Comparison of ENCODE assay signal across 13 cellular contexts in genomic region chr4:162865102-162865501, GRCh38.
DNase-seq lines count a peak whose midpoint lies in the region; ATAC-seq and TF ChIP-seq lines count a peak whose summit lies in the region.
"Had no signal": no experiment of that assay in that cellular context is flagged by ENCODE, and none has a peak within 500 bp of the region (broad histone marks: within the 10 kb centered on the region; RNA-seq: fewer than 3 reads in every experiment).

No MANE protein-coding gene starts in this region.

- no peaks in the 10 kb centered on the region for H3K79me1 ChIP-seq in H9 (ENCODE audit: insufficient read depth, low read depth, low read length, poor library complexity, severe bottlenecking)

- DNase-seq in activated CD8-positive, alpha-beta T cell treated with anti-CD3 and anti-CD28 coated beads for 36 hours = peak; percentile 3
- no peak for DNase-seq in activated CD8-positive, alpha-beta T cell treated with anti-CD3 and anti-CD28 coated beads, Interleukin-2, amount 10 ng/mL, durations not matched to agents 7 days and 5 days
- no peak for DNase-seq in H9
- DNase-seq in neural progenitor cell (ENCODE audit: low spot score) = no peak
- DNase-seq in retina = no peak
- no peak for DNase-seq in stimulated activated CD4-positive, alpha-beta T cell treated with anti-CD3 and anti-CD28 coated beads, Interleukin-12 subunit alpha, Interleukin-12 subunit beta, amount 100 ng/mL, for 4 hours
- DNase-seq: NCI-H1105; NCI-H345; spleen; stimulated activated naive CD8-positive, alpha-beta T cell treated with anti-CD3 and anti-CD28 coated beads, Interleukin-15, amount 100 ng/mL, for 72 hours had no signal

- no peak overlapping the region for H2BK12ac ChIP-seq in H9 (ENCODE audit: insufficient read length, low read depth, low read length)

- H3K9me3 Mint-ChIP-seq in activated CD8-positive, alpha-beta T cell treated with anti-CD3 and anti-CD28 coated beads for 36 hours = peaks cover 1% of the 10 kb centered on the region
- no peaks in the 10 kb centered on the region for H3K9me3 Mint-ChIP-seq in activated CD8-positive, alpha-beta T cell treated with anti-CD3 and anti-CD28 coated beads, Interleukin-2, amount 10 ng/mL, durations not matched to agents 7 days and 5 days (ENCODE audit: insufficient read depth)
- H3K9me3 Mint-ChIP-seq in H9 (peaks cover 8 to 12% of the 10 kb centered on the region in 2 experiments; a peak in 4 of 5 replicates), neural progenitor cell (peaks cover 3% of the 10 kb centered on the region)

- no peak overlapping the region for H3K56ac ChIP-seq in H9 (ENCODE audit: insufficient read length, low read depth, low read length)

- TF ChIP-seq CTCF in activated CD8-positive, alpha-beta T cell treated with anti-CD3 and anti-CD28 coated beads for 36 hours (IDR thresholded peaks at IDR 0.05) = no peak
- TF ChIP-seq CTCF in H9 (conservative IDR thresholded peaks at IDR 0.05) (peak; percentile 46; the same call in 2 of the 3 replicates), Loucy (conservative IDR thresholded peaks at IDR 0.05; ENCODE audit: low read length) (0 out of 2 replicates have a peak, but pooled peaks have one; percentile 35), neural progenitor cell (IDR thresholded peaks at IDR 0.05) (peak; percentile 25)

- no peaks in the 10 kb centered on the region for H3K9me2 ChIP-seq in Loucy (replicated peaks; ENCODE audit: low read depth, low read length)

- H3K36me3 Mint-ChIP-seq in activated CD8-positive, alpha-beta T cell treated with anti-CD3 and anti-CD28 coated beads for 36 hours (ENCODE audit: low read depth) = no peaks in the 10 kb centered on the region
- H3K36me3 Mint-ChIP-seq in activated CD8-positive, alpha-beta T cell treated with anti-CD3 and anti-CD28 coated beads, Interleukin-2, amount 10 ng/mL, durations not matched to agents 7 days and 5 days (ENCODE audit: low read depth) = no peaks in the 10 kb centered on the region
- H3K36me3 Mint-ChIP-seq in H9 (ENCODE audit: insufficient read depth in 1 of 3, low read depth in 3 of 3) (peaks cover 0 to 25% (median 7%) of the 10 kb centered on the region in 3 experiments; a peak in 4 of 7 replicates), neural progenitor cell (no peaks in the 10 kb centered on the region)

- no peak overlapping the region for H4K91ac ChIP-seq in H9 (ENCODE audit: insufficient read length, low read depth, low read length)

- intact Hi-C loops in activated CD8-positive, alpha-beta T cell treated with anti-CD3 and anti-CD28 coated beads for 36 hours (cut with micrococcal nuclease) = no loop called here

- H4K5ac ChIP-seq in H9 (ENCODE audit: insufficient read length, low read depth, low read length) = no peak overlapping the region

- no peak overlapping the region for H3K14ac ChIP-seq in H9 (ENCODE audit: insufficient read depth, low read length)

- H4K20me1 ChIP-seq in H9 (ENCODE audit: control insufficient read depth, insufficient read depth, insufficient read length) = no peaks in the 10 kb centered on the region
- no peaks in the 10 kb centered on the region for H4K20me1 ChIP-seq in Loucy (ENCODE audit: insufficient read depth, low read length, poor library complexity, severe bottlenecking)
- no peaks in the 10 kb centered on the region for H4K20me1 ChIP-seq in neural progenitor cell (ENCODE audit: low read depth)

- H2BK20ac ChIP-seq in H9 (ENCODE audit: low read depth, low read length, poor library complexity, severe bottlenecking) = no peak overlapping the region

- H3K27me3 ChIP-seq in H9 (ENCODE audit: insufficient read depth, low read length) = no peaks in the 10 kb centered on the region
- no peaks in the 10 kb centered on the region for H3K27me3 ChIP-seq in Loucy (ENCODE audit: insufficient read depth, low read length, poor library complexity, severe bottlenecking)
- no peaks in the 10 kb centered on the region for H3K27me3 ChIP-seq in neural progenitor cell
- H3K27me3 ChIP-seq: spleen had no signal

- H3K27me3 Mint-ChIP-seq in activated CD8-positive, alpha-beta T cell treated with anti-CD3 and anti-CD28 coated beads for 36 hours = no peaks in the 10 kb centered on the region
- H3K27me3 Mint-ChIP-seq in activated CD8-positive, alpha-beta T cell treated with anti-CD3 and anti-CD28 coated beads, Interleukin-2, amount 10 ng/mL, durations not matched to agents 7 days and 5 days (ENCODE audit: low read depth) = no peaks in the 10 kb centered on the region
- H3K27me3 Mint-ChIP-seq in H9 (ENCODE audit: low read depth) (no peaks in the 10 kb centered on the region), neural progenitor cell (ENCODE audit: insufficient read depth, low read depth) (no peaks in the 10 kb centered on the region)
- H3K27me3 Mint-ChIP-seq: stimulated activated naive CD8-positive, alpha-beta T cell treated with anti-CD3 and anti-CD28 coated beads, Interleukin-15, amount 100 ng/mL, for 72 hours had no signal

- H3K27ac ChIP-seq in H9 (ENCODE audit: insufficient read length, low read depth, low read length) (no peak overlapping the region), neural progenitor cell (no peak overlapping the region)
- H3K27ac ChIP-seq: spleen had no signal

- H3K9me3 ChIP-seq in H9 (ENCODE audit: control insufficient read depth, low read depth, low read length) = no peaks in the 10 kb centered on the region
- no peaks in the 10 kb centered on the region for H3K9me3 ChIP-seq in Loucy (ENCODE audit: insufficient read depth, low read depth, low read length)
- no peaks in the 10 kb centered on the region for H3K9me3 ChIP-seq in neural progenitor cell (ENCODE audit: low read depth)

- no peaks in the 10 kb centered on the region for H3K4me1 ChIP-seq in H9 (ENCODE audit: insufficient read depth, low read length)
- no peaks in the 10 kb centered on the region for H3K4me1 ChIP-seq in Loucy (ENCODE audit: insufficient read depth, low read length, poor library complexity, severe bottlenecking)
- no peaks in the 10 kb centered on the region for H3K4me1 ChIP-seq in neural progenitor cell
- H3K4me1 ChIP-seq: spleen had no signal

- H3K23me2 ChIP-seq in H9 (ENCODE audit: insufficient read length, low read depth, low read length, poor library complexity, severe bottlenecking) = no peaks in the 10 kb centered on the region

- H2BK120ac ChIP-seq in H9 (ENCODE audit: low read depth, low read length, poor library complexity, severe bottlenecking) = no peak overlapping the region

- CTCF ChIA-PET in activated CD8-positive, alpha-beta T cell treated with anti-CD3 and anti-CD28 coated beads for 36 hours (lab: Charles Lee) = interaction anchor here (0.8 kb wide), 1 partner anchor 114 kb away, joined by 3 read pairs; no protein-coding TSS in a partner anchor
- CTCF ChIA-PET in activated CD8-positive, alpha-beta T cell treated with anti-CD3 and anti-CD28 coated beads, Interleukin-2, amount 10 ng/mL, durations not matched to agents 7 days and 5 days (lab: Charles Lee) = no interaction called here

- H3K79me2 ChIP-seq in H9 (ENCODE audit: insufficient read depth, low read length) = no peaks in the 10 kb centered on the region
- no peaks in the 10 kb centered on the region for H3K79me2 ChIP-seq in Loucy (ENCODE audit: insufficient read depth, low read length)
- no peaks in the 10 kb centered on the region for H3K79me2 ChIP-seq in neural progenitor cell (ENCODE audit: low read depth)

- no peak overlapping the region for H2BK15ac ChIP-seq in H9 (ENCODE audit: low read depth, low read length)

- H3T11ph ChIP-seq in H9 (ENCODE audit: low read length) = no peak overlapping the region

- H3K9ac ChIP-seq in H9 (ENCODE audit: extremely low read depth, insufficient read length, low read length) (no peak overlapping the region), Loucy (ENCODE audit: low read depth, low read length, poor library complexity, severe bottlenecking) (no peak overlapping the region), neural progenitor cell (no peak overlapping the region)

- no peak overlapping the region for H3K4ac ChIP-seq in H9 (ENCODE audit: low read depth, low read length)

- POLR2A ChIA-PET in activated CD8-positive, alpha-beta T cell treated with anti-CD3 and anti-CD28 coated beads for 36 hours (lab: Charles Lee) = no interaction called here
- POLR2A ChIA-PET in activated CD8-positive, alpha-beta T cell treated with anti-CD3 and anti-CD28 coated beads, Interleukin-2, amount 10 ng/mL, durations not matched to agents 7 days and 5 days (lab: Charles Lee) = no interaction called here

- no CpG with 5 or more reads among the region's 2 CpGs for WGBS in H9 (ENCODE audit: extremely low coverage, insufficient read length, low lambda C conversion rate)

- H3K18ac ChIP-seq in H9 (ENCODE audit: insufficient read length, low read depth, low read length) = no peak overlapping the region

- H4K8ac ChIP-seq in H9 (replicated peaks; ENCODE audit: insufficient read length, low read depth, low read length) = no peak overlapping the region

- H3K4me3 ChIP-seq in Loucy (ENCODE audit: low read length, poor library complexity, severe bottlenecking) (no peak overlapping the region), neural progenitor cell (no peak overlapping the region)
- H3K4me3 ChIP-seq: spleen had no signal

- no peak overlapping the region for H3K27ac Mint-ChIP-seq in activated CD8-positive, alpha-beta T cell treated with anti-CD3 and anti-CD28 coated beads for 36 hours
- H3K27ac Mint-ChIP-seq in activated CD8-positive, alpha-beta T cell treated with anti-CD3 and anti-CD28 coated beads, Interleukin-2, amount 10 ng/mL, durations not matched to agents 7 days and 5 days = no peak overlapping the region
- H3K27ac Mint-ChIP-seq in H9 (peak overlapping the region in 1 of 3 experiments; percentile 40; a peak in 1 of 7 replicates), neural progenitor cell (no peak overlapping the region)
- H3K27ac Mint-ChIP-seq: stimulated activated naive CD8-positive, alpha-beta T cell treated with anti-CD3 and anti-CD28 coated beads, Interleukin-15, amount 100 ng/mL, for 72 hours had no signal

- no peak overlapping the region for H2BK5ac ChIP-seq in H9 (ENCODE audit: insufficient read length, low read length)

- H2AK5ac ChIP-seq in H9 (ENCODE audit: insufficient read length, low read length) = no peak overlapping the region

- H3K36me3 ChIP-seq in Loucy (ENCODE audit: insufficient read depth, low read length) (no peaks in the 10 kb centered on the region), neural progenitor cell (no peaks in the 10 kb centered on the region)
- H3K36me3 ChIP-seq: spleen had no signal

- H2AFZ ChIP-seq in H9 (ENCODE audit: low read length) = no peak overlapping the region
- H2AFZ ChIP-seq in Loucy (ENCODE audit: low read length) = no peak overlapping the region
- no peak overlapping the region for H2AFZ ChIP-seq in neural progenitor cell (replicated peaks)

- no peaks in the 10 kb centered on the region for H3K4me1 Mint-ChIP-seq in activated CD8-positive, alpha-beta T cell treated with anti-CD3 and anti-CD28 coated beads for 36 hours (ENCODE audit: low read depth)
- H3K4me1 Mint-ChIP-seq in activated CD8-positive, alpha-beta T cell treated with anti-CD3 and anti-CD28 coated beads, Interleukin-2, amount 10 ng/mL, durations not matched to agents 7 days and 5 days (ENCODE audit: low read depth) = no peaks in the 10 kb centered on the region
- H3K4me1 Mint-ChIP-seq in H9 = peaks cover 0 to 5% of the 10 kb centered on the region in 2 experiments; a peak in 1 of 4 replicates
- H3K4me1 Mint-ChIP-seq in neural progenitor cell = no peaks in the 10 kb centered on the region
- H3K4me1 Mint-ChIP-seq: stimulated activated naive CD8-positive, alpha-beta T cell treated with anti-CD3 and anti-CD28 coated beads, Interleukin-15, amount 100 ng/mL, for 72 hours had no signal

- no peak overlapping the region for H3K4me3 Mint-ChIP-seq in activated CD8-positive, alpha-beta T cell treated with anti-CD3 and anti-CD28 coated beads for 36 hours
- H3K4me3 Mint-ChIP-seq in activated CD8-positive, alpha-beta T cell treated with anti-CD3 and anti-CD28 coated beads, Interleukin-2, amount 10 ng/mL, durations not matched to agents 7 days and 5 days = no peak overlapping the region
- H3K4me3 Mint-ChIP-seq in H9 (no peak overlapping the region), neural progenitor cell (no peak overlapping the region)
- H3K4me3 Mint-ChIP-seq: stimulated activated naive CD8-positive, alpha-beta T cell treated with anti-CD3 and anti-CD28 coated beads, Interleukin-15, amount 100 ng/mL, for 72 hours had no signal

- H3K4me2 ChIP-seq in H9 (ENCODE audit: insufficient read depth, insufficient read length, low read length) (no peak overlapping the region), Loucy (ENCODE audit: low read depth, low read length, poor library complexity, severe bottlenecking) (no peak overlapping the region), neural progenitor cell (no peak overlapping the region)

- no peak for ATAC-seq in activated CD8-positive, alpha-beta T cell treated with anti-CD3 and anti-CD28 coated beads for 36 hours
- ATAC-seq in activated CD8-positive, alpha-beta T cell treated with anti-CD3 and anti-CD28 coated beads, Interleukin-2, amount 10 ng/mL, durations not matched to agents 7 days and 5 days = no peak
- no peak for ATAC-seq in HG02623 (IDR thresholded peaks at IDR 0.05; ENCODE audit: unreplicated experiment)
- ATAC-seq: left lobe of liver; stimulated activated naive CD8-positive, alpha-beta T cell treated with anti-CD3 and anti-CD28 coated beads, Interleukin-15, amount 100 ng/mL, for 72 hours had no signal

- no peak overlapping the region for H3K23ac ChIP-seq in H9 (ENCODE audit: insufficient read length, low read depth, low read length)

- no peaks in the 10 kb centered on the region for H3F3A ChIP-seq in Loucy (ENCODE audit: low read depth)
- H3F3A ChIP-seq in neural progenitor cell (ENCODE audit: low read depth) = no peaks in the 10 kb centered on the region
